Comparison of ENCODE assay signal across 13 cellular contexts in the genomic region with DNA sequence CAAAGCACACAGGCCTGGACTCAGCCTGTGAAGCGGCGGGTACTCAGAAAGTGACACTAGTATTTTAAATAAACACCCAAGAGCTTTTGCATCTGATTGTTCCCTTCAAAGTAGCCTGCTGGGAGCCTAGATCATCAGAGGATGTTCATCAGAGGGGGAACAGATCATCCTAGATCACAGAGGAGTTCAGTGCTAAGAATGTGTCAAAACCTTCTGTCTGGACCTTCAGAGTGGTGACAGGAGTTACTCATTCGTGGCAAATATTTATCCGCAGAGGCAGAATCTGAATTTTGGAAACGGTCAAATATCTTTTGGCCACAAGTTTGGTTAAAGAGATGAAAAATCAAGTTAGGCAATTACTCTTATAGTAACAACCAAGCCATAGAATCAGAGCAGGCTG. TPM values are rescaled to one million over a fixed set of nuclear protein-coding genes. Genes with fewer than 3 reads are reported as not detected.
A peak's percentile ranks its signal among the peaks of the same experiment; 100 is the strongest.
DNase-seq lines count a peak whose midpoint lies in the region; ATAC-seq and TF ChIP-seq lines count a peak whose summit lies in the region.
"Had no signal": no experiment of that assay in that cellular context is flagged by ENCODE, and none has a peak within 500 bp of the region (broad histone marks: within the 10 kb centered on the region; RNA-seq: fewer than 3 reads in every experiment).

No MANE protein-coding gene starts in this region.

- no peak overlapping the region for H3K4me3 ChIP-seq in CD8-positive, alpha-beta memory T cell (ENCODE audit: low read length)
- H3K4me3 ChIP-seq in Loucy (ENCODE audit: low read length, poor library complexity, severe bottlenecking) (peak overlapping the region; percentile 53), ovary (peak overlapping the region; percentile 39)

- no peaks in the 10 kb centered on the region for H3K4me1 ChIP-seq in CD8-positive, alpha-beta memory T cell (ENCODE audit: insufficient read depth, low read length)
- H3K4me1 ChIP-seq in Loucy (ENCODE audit: insufficient read depth, low read length, poor library complexity, severe bottlenecking): no peaks in the 10 kb centered on the region
- peaks cover 7% of the 10 kb centered on the region for H3K4me1 ChIP-seq in ovary (ENCODE audit: insufficient read depth)

- no peaks in the 10 kb centered on the region for H3K9me2 ChIP-seq in Loucy (replicated peaks; ENCODE audit: low read depth, low read length)

- H3K9me3 Mint-ChIP-seq in CD8-positive, alpha-beta memory T cell: no peaks in the 10 kb centered on the region
- no peaks in the 10 kb centered on the region for H3K9me3 Mint-ChIP-seq in effector memory CD8-positive, alpha-beta T cell

- TF ChIP-seq POLR2A in ovary (IDR thresholded peaks at IDR 0.05): no peak

- POLR2A ChIA-PET in CD8-positive, alpha-beta memory T cell (lab: Charles Lee): no interaction called here

- H3K9ac ChIP-seq in Loucy (ENCODE audit: low read depth, low read length, poor library complexity, severe bottlenecking): no peak overlapping the region

- no peaks in the 10 kb centered on the region for H3K36me3 Mint-ChIP-seq in CD8-positive, alpha-beta memory T cell
- H3K36me3 Mint-ChIP-seq in effector memory CD8-positive, alpha-beta T cell (ENCODE audit: insufficient read depth): no peaks in the 10 kb centered on the region

- no peaks in the 10 kb centered on the region for H3K79me2 ChIP-seq in Loucy (ENCODE audit: insufficient read depth, low read length)

- intact Hi-C loops in ovary (cut with DNase I): no loop called here

- peak overlapping the region in 4 of 7 donors; percentile 20 to 48 (median 40) for H3K4me3 Mint-ChIP-seq in CD8-positive, alpha-beta memory T cell
- H3K4me3 Mint-ChIP-seq in effector memory CD8-positive, alpha-beta T cell: peak overlapping the region; percentile 33 to 58

- ATAC-seq in effector memory CD8-positive, alpha-beta T cell (replicated peaks): no peak
- ATAC-seq in GM21723 (IDR thresholded peaks at IDR 0.05; ENCODE audit: unreplicated experiment) (no peak), HG02973 (IDR thresholded peaks at IDR 0.05; ENCODE audit: unreplicated experiment) (no peak), GM18909 (IDR thresholded peaks at IDR 0.05; ENCODE audit: poor library complexity, unreplicated experiment) (no peak)

- H3K4me1 Mint-ChIP-seq in CD8-positive, alpha-beta memory T cell: peaks cover 0 to 5% (median 5%) of the 10 kb centered on the region in 3 donors
- H3K4me1 Mint-ChIP-seq in effector memory CD8-positive, alpha-beta T cell (ENCODE audit: low read depth in 2 of 2): peaks cover 0 to 5% of the 10 kb centered on the region in 2 donors

- no peak for DNase-seq in CD8-positive, alpha-beta memory T cell
- no peak for DNase-seq in effector memory CD8-positive, alpha-beta T cell
- no peak for DNase-seq in ovary
- DNase-seq in stimulated activated CD4-positive, alpha-beta T cell treated with anti-CD3 and anti-CD28 coated beads, Interleukin-4, amount 100 ng/mL, for 4 hours: no peak
- DNase-seq: activated CD4-positive, CD25-positive, alpha-beta regulatory T cell treated with anti-CD3 and anti-CD28 coated beads, Interleukin-2, amount 50 U/mL, for 72 hours; effector memory CD4-positive, alpha-beta T cell; NCI-H1694; stimulated activated naive CD4-positive, alpha-beta T cell treated with Interleukin-2 at 50 U/mL for 16 hours had no signal

- TF ChIP-seq CTCF in Loucy (conservative IDR thresholded peaks at IDR 0.05; ENCODE audit: low read length) (no peak), ovary (IDR thresholded peaks at IDR 0.05) (no peak)

- H3F3A ChIP-seq in Loucy (ENCODE audit: low read depth): no peaks in the 10 kb centered on the region

- no peak for TF ChIP-seq EP300 in ovary (IDR thresholded peaks at IDR 0.05)

- WGBS in ovary, 3 donors: 66 to 70% (median 69%) methylated on average over 5 of the region's 5 CpGs

- CTCF ChIA-PET in CD8-positive, alpha-beta memory T cell (lab: Charles Lee): no interaction called here

- H3K27ac Mint-ChIP-seq in CD8-positive, alpha-beta memory T cell: no peak overlapping the region
- H3K27ac Mint-ChIP-seq in effector memory CD8-positive, alpha-beta T cell: no peak overlapping the region

- no peaks in the 10 kb centered on the region for H3K36me3 ChIP-seq in CD8-positive, alpha-beta memory T cell (ENCODE audit: insufficient read depth, low read length)
- no peaks in the 10 kb centered on the region for H3K36me3 ChIP-seq in Loucy (ENCODE audit: insufficient read depth, low read length)
- no peaks in the 10 kb centered on the region for H3K36me3 ChIP-seq in ovary
- H3K36me3 ChIP-seq: neutrophil had no signal

- no peak overlapping the region for H3K4me2 ChIP-seq in Loucy (ENCODE audit: low read depth, low read length, poor library complexity, severe bottlenecking)

- H3K27me3 Mint-ChIP-seq in CD8-positive, alpha-beta memory T cell: peaks cover 8 to 47% of the 10 kb centered on the region in 2 donors
- H3K27me3 Mint-ChIP-seq in effector memory CD8-positive, alpha-beta T cell: peaks cover 33 to 75% of the 10 kb centered on the region in 2 donors

- H3K27ac ChIP-seq in CD8-positive, alpha-beta memory T cell (ENCODE audit: low read depth, low read length): no peak overlapping the region
- H3K27ac ChIP-seq in ovary: peak overlapping the region; percentile 79 to 96
- H3K27ac ChIP-seq: neutrophil had no signal

- no peaks in the 10 kb centered on the region for H3K9me3 ChIP-seq in CD8-positive, alpha-beta memory T cell (ENCODE audit: low read length)
- H3K9me3 ChIP-seq in Loucy (ENCODE audit: insufficient read depth, low read depth, low read length): no peaks in the 10 kb centered on the region
- H3K9me3 ChIP-seq in ovary: no peaks in the 10 kb centered on the region
- H3K9me3 ChIP-seq: neutrophil had no signal

- H4K20me1 ChIP-seq in Loucy (ENCODE audit: insufficient read depth, low read length, poor library complexity, severe bottlenecking): no peaks in the 10 kb centered on the region

- no peak overlapping the region for H2AFZ ChIP-seq in Loucy (ENCODE audit: low read length)

- H3K27me3 ChIP-seq in CD8-positive, alpha-beta memory T cell (ENCODE audit: insufficient read depth, low read length, poor library complexity, severe bottlenecking): no peaks in the 10 kb centered on the region
- no peaks in the 10 kb centered on the region for H3K27me3 ChIP-seq in Loucy (ENCODE audit: insufficient read depth, low read length, poor library complexity, severe bottlenecking)
- H3K27me3 ChIP-seq in ovary: no peaks in the 10 kb centered on the region

RNA-seq across cellular contexts. Expression of a gene that starts 9.7 kb away (rescaled TPM):
- 1 to 10 TPM; 2.4 to 2.7 TPM for total RNA-seq in CD8-positive, alpha-beta memory T cell
- polyA plus RNA-seq in CD8-positive, alpha-beta memory T cell: not detected
- 10 to 100 TPM in 6 of 7 donors, 1 to 10 TPM in 1; 4.3 to 16.3 (median 12.8) TPM for total RNA-seq in ovary
- polyA plus RNA-seq in ovary: 1 to 10 TPM; 1.5 to 9.0 TPM

RNA-seq across cellular contexts. Expression of a gene that starts 14.2 kb away (rescaled TPM):
- under 1 TPM; 0.35 to 0.50 TPM for total RNA-seq in CD8-positive, alpha-beta memory T cell
- not detected for polyA plus RNA-seq in CD8-positive, alpha-beta memory T cell
- 1 to 10 TPM in 5 of 7 donors, under 1 TPM in 2; 0.82 to 4.6 (median 1.0) TPM for total RNA-seq in ovary
- 1 to 10 TPM; 1.2 to 5.4 TPM for polyA plus RNA-seq in ovary

RNA-seq across cellular contexts. Expression of a gene that starts 25.6 kb away (rescaled TPM):
- 1 to 10 TPM; 2.9 to 3.5 TPM for total RNA-seq in CD8-positive, alpha-beta memory T cell
- 2.8 TPM for polyA plus RNA-seq in CD8-positive, alpha-beta memory T cell
- total RNA-seq in ovary: 10 to 100 TPM; 10.9 to 17.6 (median 12.3) TPM
- 10 to 100 TPM; 12.6 to 15.0 TPM for polyA plus RNA-seq in ovary

RNA-seq across cellular contexts. Expression of a gene that starts 25.7 kb away (rescaled TPM):
- total RNA-seq in CD8-positive, alpha-beta memory T cell: not detected
- 0.08 TPM for polyA plus RNA-seq in CD8-positive, alpha-beta memory T cell
- total RNA-seq in ovary: 1 to 10 TPM in 1 of 7 donors, under 1 TPM in 5, not detected in 1; 0.23 to 3.2 (median 0.48) TPM
- under 1 TPM; 0.24 to 0.33 TPM for polyA plus RNA-seq in ovary
